ENCODE assay signal across 8 cellular contexts in the genomic region with DNA sequence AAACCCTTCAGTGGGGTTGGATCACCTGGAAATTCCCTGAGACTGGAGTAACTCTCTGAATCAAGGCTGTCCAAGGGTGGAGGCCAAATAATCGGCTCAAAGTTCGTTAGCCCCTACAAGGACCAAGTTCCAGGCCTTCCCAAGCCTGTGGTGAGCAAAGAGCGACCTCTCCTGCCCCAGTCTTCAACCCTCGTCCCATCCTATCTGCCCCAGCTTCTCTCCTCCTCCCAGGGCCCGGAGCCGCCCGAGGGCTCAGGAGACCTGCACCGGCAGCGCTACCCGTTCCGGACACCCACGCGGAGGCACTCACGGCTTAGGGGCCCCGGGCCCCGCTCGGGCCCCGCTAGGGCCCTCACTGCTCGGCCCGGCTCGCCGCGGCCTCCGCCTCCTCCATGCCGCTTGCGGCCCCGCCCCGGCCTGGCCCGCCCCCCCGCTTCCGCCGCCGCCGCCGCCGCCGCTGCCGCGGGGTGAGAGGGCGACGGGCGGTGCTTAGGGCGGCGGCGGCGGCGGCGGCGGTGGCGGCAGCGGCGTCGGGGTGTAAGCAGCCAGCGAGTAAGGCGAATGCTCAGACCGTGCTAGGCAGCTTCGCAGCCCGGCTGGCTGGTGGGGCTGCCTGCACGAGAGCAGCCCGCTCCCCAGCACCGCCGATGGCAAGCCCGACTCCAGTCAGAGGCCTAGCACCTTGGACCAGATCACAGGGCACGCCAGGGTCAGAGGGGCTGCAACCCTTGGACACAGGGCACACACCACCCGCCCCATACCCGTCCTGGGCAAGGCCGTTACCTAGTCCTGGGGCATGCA. TPM values are rescaled to one million over a fixed set of nuclear protein-coding genes. Genes with fewer than 3 reads are reported as not detected.
DNase-seq lines count a peak whose midpoint lies in the region; ATAC-seq, FAIRE-seq and TF ChIP-seq lines count a peak whose summit lies in the region.

A gene (minus strand): TSS at position 409 of the 801 bp plus-strand sequence. CDS start 613 bp downstream, outside the sequence.

- DNase-seq in DMS 273 (lab: John Stamatoyannopoulos, UW; ENCODE audit: unreplicated experiment) (peak; percentile 85), HTR-8/SVneo (ENCODE audit: insufficient read length, low spot score) (peak; percentile 63), SHP77 (lab: John Stamatoyannopoulos, UW) (peak; percentile 54 to 73), frontal cortex (ENCODE audit: low spot score in 2 of 2) (peak; percentile 93 to 95), nucleus accumbens (lab: John Stamatoyannopoulos, UW) (peak in 42 of 56 donors; percentile 24 to 81 (median 55)), suprapubic skin (ENCODE audit: low spot score in 2 of 2) (no peak)
- DNase-seq in activated naive CD4-positive, alpha-beta T cell (lab: John Stamatoyannopoulos, UW) = peak; percentile 33 to 75 (median 48)

- no peaks in the 10 kb centered on the region for H3K9me3 ChIP-seq in suprapubic skin

- H3K4me1 ChIP-seq in suprapubic skin = peaks cover 33% of the 10 kb centered on the region

- H3K27me3 ChIP-seq in suprapubic skin = no peaks in the 10 kb centered on the region

- H3K4me3 ChIP-seq in suprapubic skin = peak within 1 kb of the TSS; percentile 78

- peaks cover 25% of the 10 kb centered on the region for H3K36me3 ChIP-seq in suprapubic skin

- peak within 1 kb of the TSS; percentile 78 for H3K27ac ChIP-seq in suprapubic skin

- no peak for TF ChIP-seq POLR2A in suprapubic skin (IDR thresholded peaks at IDR 0.05)

- whole genome bisulfite sequencing in suprapubic skin = 0% methylated on average over 19 of the region's 67 CpGs

- no peak for TF ChIP-seq EP300 in suprapubic skin (IDR thresholded peaks at IDR 0.05)

- FAIRE-seq in HTR-8/SVneo (lab: Jason Lieb, UNC) = no peak
- FAIRE-seq in frontal cortex (lab: Jason Lieb, UNC) = no peak

- TF ChIP-seq CTCF in suprapubic skin (IDR thresholded peaks at IDR 0.05) = peak in 1 of 2 donors; percentile 6

- peak; percentile 66 for ATAC-seq in GM19468 (IDR thresholded peaks at IDR 0.05; ENCODE audit: extremely low read depth, unreplicated experiment)

RNA-seq across cellular contexts. Expression of the gene that starts here (rescaled TPM):
- total RNA-seq in frontal cortex (40.4 TPM), suprapubic skin (10 to 100 TPM; 36.2 to 59.2 (median 47.7) TPM)

Comparison
In these comparisons a context has a peak if more than half of its experiments do, and no peak if none do; other contexts are left out.
1. DNase-seq: peak in DMS 273 (single experiment), HTR-8/SVneo (single experiment), SHP77 (2 of 2), activated naive CD4-positive, alpha-beta T cell (4 of 4), frontal cortex (2 of 2) and nucleus accumbens (42 of 56); none in suprapubic skin (0 of 2).